In the genomic region with DNA sequence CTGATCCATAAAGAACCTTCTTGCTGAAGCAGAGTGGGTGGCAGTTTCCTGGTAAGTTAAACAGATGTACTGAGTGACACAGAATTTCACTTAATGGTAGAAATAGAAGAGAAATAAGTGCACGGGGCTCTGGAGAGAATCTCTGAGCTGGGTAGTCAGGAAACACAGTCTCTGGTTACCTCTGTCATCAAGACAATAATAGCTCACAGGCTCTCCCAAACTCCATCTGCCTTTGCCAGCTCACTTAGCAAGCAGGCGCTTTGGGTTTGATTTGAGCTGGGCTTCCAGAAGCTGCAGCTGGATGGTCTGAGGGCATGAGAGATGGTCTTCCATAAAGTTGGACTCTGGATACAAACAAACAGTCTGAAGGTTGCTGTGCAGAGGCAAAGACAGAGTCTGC, we compare ENCODE assay signal across 24 cellular contexts. TPM values are rescaled to one million over a fixed set of nuclear protein-coding genes. Genes with fewer than 3 reads are reported as not detected.
"Had no signal": no experiment of that assay in that cellular context is flagged by ENCODE, and none has a peak within 500 bp of the region (broad histone marks: within the 10 kb centered on the region; RNA-seq: fewer than 3 reads in every experiment).

No MANE protein-coding gene starts in this region.

- H3K27ac ChIP-seq: breast epithelium, RWPE1 had no signal

- H3K4me3 ChIP-seq: breast epithelium had no signal

- H3K36me3 ChIP-seq: breast epithelium had no signal

- ATAC-seq: activated CD4-positive, CD25-positive, alpha-beta regulatory T cell treated with anti-CD3 and anti-CD28 coated beads, Interleukin-2, amount 50 U/mL, for 24 hours; activated CD8-positive, alpha-beta T cell treated with anti-CD3 and anti-CD28 coated beads, Interleukin-2, amount 10 ng/mL, durations not matched to agents 7 days and 5 days; Panc1 had no signal

- DNase-seq: activated CD4-positive, alpha-beta T cell treated with anti-CD3 and anti-CD28 coated beads for 4 hours; activated CD4-positive, alpha-beta T cell treated with anti-CD3 and anti-CD28 coated beads, Interleukin-2, amount 50 U/mL, for 4 hours; activated CD8-positive, alpha-beta memory T cell treated with anti-CD3 and anti-CD28 coated beads, Interleukin-2, amount 50 U/mL, for 48 hours; activated CD8-positive, alpha-beta T cell treated with anti-CD3 and anti-CD28 coated beads, Interleukin-2, amount 10 ng/mL, durations not matched to agents 7 days and 5 days; activated naive CD4-positive, alpha-beta T cell; activated T-cell treated with anti-CD3 and anti-CD28 coated beads, Interleukin-2, amount 50 U/mL, for 1 hour; aorta; IMR-90; Kasumi-1; KBM-7; NCI-H1417; NCI-H1930; NCI-H2171; NCI-H2227 treated with DMSO at 0.1 percent for 48 hours; NCI-H446 treated with DMSO at 0.1 percent for 48 hours; NCI-H524 treated with DMSO at 0.1 percent for 48 hours; NCI-H774; NK-92 treated with Interleukin-12 subunit alpha and Interleukin-12 subunit beta, amount 100 ng/mL, for 24 hours; OCI-M1; SHP77 treated with DMSO at 0.1 percent for 48 hours had no signal

- H3K9me3 ChIP-seq: breast epithelium had no signal

- H3K4me1 ChIP-seq: breast epithelium had no signal

- H3K27me3 ChIP-seq: breast epithelium had no signal

RNA-seq across cellular contexts. Expression of a gene that starts 39.6 kb away (rescaled TPM):
- total RNA-seq: activated CD8-positive, alpha-beta T cell treated with anti-CD3 and anti-CD28 coated beads, Interleukin-2, amount 10 ng/mL, durations not matched to agents 7 days and 5 days; breast epithelium had no signal
